8 cellular contexts compared by ENCODE assay signal in genomic region chr4:186201535-186202230, GRCh38. TPM values are rescaled to one million over a fixed set of nuclear protein-coding genes. Genes with fewer than 3 reads are reported as not detected.
DNase-seq lines count a peak whose midpoint lies in the region; ATAC-seq and TF ChIP-seq lines count a peak whose summit lies in the region.

No MANE protein-coding gene starts in this region.

- H3K27ac ChIP-seq in esophagus squamous epithelium (no peak overlapping the region), psoas muscle (peak overlapping the region; percentile 13)

- 23 to 47% methylated on average over 7 to 9 of the region's 9 CpGs for WGBS in esophagus squamous epithelium, 2 donors
- WGBS in psoas muscle, 3 donors: 38 to 48% (median 48%) methylated on average over 9 of the region's 9 CpGs

- ATAC-seq in HG02852 (IDR thresholded peaks at IDR 0.05; ENCODE audit: unreplicated experiment) (peak; percentile 91), psoas muscle (peak; percentile 79 to 96 (median 90))

- TF ChIP-seq CTCF in esophagus squamous epithelium (IDR thresholded peaks at IDR 0.05): peak in 5 of 6 experiments; percentile 51 to 77 (median 67)
- TF ChIP-seq CTCF in psoas muscle (IDR thresholded peaks at IDR 0.05): peak; percentile 68

- TF ChIP-seq POLR2A in esophagus squamous epithelium (IDR thresholded peaks at IDR 0.05): no peak

- H3K4me1 ChIP-seq in esophagus squamous epithelium: peaks cover 0 to 10% (median 0%) of the 10 kb centered on the region in 3 donors
- no peaks in the 10 kb centered on the region for H3K4me1 ChIP-seq in psoas muscle

- intact Hi-C loops in esophagus squamous epithelium (cut with DNase I): no loop called here
- intact Hi-C loops in psoas muscle (cut with DNase I): loop anchor here in 1 of 2 donors (5.0 kb wide), 1 partner anchor 1469 kb away; the partner anchor contains the start of gene CENPU

- DNase-seq in NCI-H1417 (lab: John Stamatoyannopoulos, UW): peak in 2 of 3 experiments; percentile 12 to 55
- DNase-seq in NCI-H1417 treated with DMSO at 0.1 percent for 48 hours (lab: John Stamatoyannopoulos, UW): no peak
- peak; percentile 62 for DNase-seq in NCI-H345 (lab: John Stamatoyannopoulos, UW)
- peak; percentile 48 for DNase-seq in activated CD8-positive, alpha-beta memory T cell treated with anti-CD3 and anti-CD28 coated beads, Interleukin-2, amount 50 U/mL, for 4 hours
- no peak for DNase-seq in esophagus squamous epithelium (lab: John Stamatoyannopoulos, UW)
- no peak for DNase-seq in psoas muscle
- no peak for DNase-seq in COR-L47 (lab: John Stamatoyannopoulos, UW)

- H3K27me3 ChIP-seq in esophagus squamous epithelium (no peaks in the 10 kb centered on the region), psoas muscle (ENCODE audit: insufficient read depth in 3 of 3, low read length in 2 of 3) (no peaks in the 10 kb centered on the region)

- H3K9me3 ChIP-seq in esophagus squamous epithelium: no peaks in the 10 kb centered on the region
- H3K9me3 ChIP-seq in psoas muscle: no peaks in the 10 kb centered on the region

- H3K36me3 ChIP-seq in esophagus squamous epithelium: peaks cover 0 to 14% (median 4%) of the 10 kb centered on the region in 3 donors
- H3K36me3 ChIP-seq in psoas muscle (ENCODE audit: insufficient read depth in 1 of 2, low read depth in 1 of 2): peaks cover 0 to 25% of the 10 kb centered on the region in 2 donors

- H3K4me3 ChIP-seq in esophagus squamous epithelium: no peak overlapping the region
- no peak overlapping the region for H3K4me3 ChIP-seq in psoas muscle

RNA-seq across cellular contexts. Expression of gene CYP4V2, which starts 10.3 kb away (rescaled TPM):
- total RNA-seq in esophagus squamous epithelium (10 to 100 TPM in 1 of 4 donors, 1 to 10 TPM in 3; 1.4 to 18.1 (median 7.0) TPM), psoas muscle (1 to 10 TPM; 3.9 to 6.8 (median 4.8) TPM)
- polyA plus RNA-seq in psoas muscle: 1 to 10 TPM; 2.6 to 5.1 (median 5.0) TPM

RNA-seq across cellular contexts. Expression of gene KLKB1, which starts 25.6 kb away (rescaled TPM):
- total RNA-seq in esophagus squamous epithelium (1 to 10 TPM in 1 of 4 donors, under 1 TPM in 1, not detected in 2; 0.57 to 2.0 TPM), psoas muscle (under 1 TPM in 3 of 4 donors, not detected in 1; 0.29 to 0.91 (median 0.49) TPM)
- polyA plus RNA-seq in psoas muscle: under 1 TPM; 0.32 to 0.49 (median 0.44) TPM

Comparison
In these comparisons a context has a peak if more than half of its experiments do, and no peak if none do; other contexts are left out.
1. DNase-seq: peak in NCI-H1417 (2 of 3), NCI-H345 (single experiment) and activated CD8-positive, alpha-beta memory T cell treated with anti-CD3 and anti-CD28 coated beads, Interleukin-2, amount 50 U/mL, for 4 hours (single experiment); none in NCI-H1417 treated with DMSO at 0.1 percent for 48 hours (single experiment), esophagus squamous epithelium (single experiment), psoas muscle (0 of 2) and COR-L47 (single experiment).